In genomic region chr16:16146380-16147315, GRCh38 we compare ENCODE assay signal across 28 cellular contexts.
DNase-seq lines count a peak whose midpoint lies in the region; ATAC-seq and TF ChIP-seq lines count a peak whose summit lies in the region.
"Had no signal": no experiment of that assay in that cellular context is flagged by ENCODE, and none has a peak within 500 bp of the region (broad histone marks: within the 10 kb centered on the region; RNA-seq: fewer than 3 reads in every experiment).

No MANE protein-coding gene starts in this region.

- TF ChIP-seq CTCF in gastroesophageal sphincter (IDR thresholded peaks at IDR 0.05) (no peak), brain microvascular endothelial cell (IDR thresholded peaks at IDR 0.05; ENCODE audit: low read depth, low read length, missing control alignments) (no peak)

- H3K27ac ChIP-seq in gastroesophageal sphincter, result peak overlapping the region in 3 of 4 donors; percentile 60 to 84 (median 82)
- H3K27ac ChIP-seq in stomach smooth muscle (ENCODE audit: low read length), result peak overlapping the region; percentile 31
- no peak overlapping the region for H3K27ac ChIP-seq in brain microvascular endothelial cell
- H3K27ac ChIP-seq: GM23248, RWPE1, transverse colon had no signal

- H3K4me1 ChIP-seq in gastroesophageal sphincter (peaks cover 6 to 63% (median 17%) of the 10 kb centered on the region in 3 donors), stomach smooth muscle (ENCODE audit: control insufficient read depth, insufficient read depth, low read length) (peaks cover 52% of the 10 kb centered on the region)

- H3K36me3 ChIP-seq in gastroesophageal sphincter, result peaks cover 0 to 46% of the 10 kb centered on the region in 2 donors
- H3K36me3 ChIP-seq in stomach smooth muscle (ENCODE audit: control insufficient read depth in 2 of 2, insufficient read depth in 2 of 2, low read length in 2 of 2), result peaks cover 11 to 14% of the 10 kb centered on the region in 2 donors
- H3K36me3 ChIP-seq in brain microvascular endothelial cell (replicated peaks), result peaks cover 30% of the 10 kb centered on the region

- no peak overlapping the region for H3K9ac ChIP-seq in stomach smooth muscle (ENCODE audit: low read length in 2 of 2)
- H3K9ac ChIP-seq: GM23248 had no signal

- no peak overlapping the region for H3K4me3 ChIP-seq in gastroesophageal sphincter
- H3K4me3 ChIP-seq in stomach smooth muscle (ENCODE audit: low read length in 2 of 2), result no peak overlapping the region
- H3K4me3 ChIP-seq in brain microvascular endothelial cell (ENCODE audit: low read depth, low read length), result no peak overlapping the region
- H3K4me3 ChIP-seq: GM23248, transverse colon had no signal

- peak; percentile 2 to 53 for DNase-seq in NCI-H2081 (lab: John Stamatoyannopoulos, UW)
- DNase-seq in NCI-H2081 treated with DMSO at 0.1 percent for 48 hours (lab: John Stamatoyannopoulos, UW), result no peak
- DNase-seq in NCI-H2196 (lab: John Stamatoyannopoulos, UW; ENCODE audit: unreplicated experiment), result peak; percentile 15
- DNase-seq in NCI-H524 treated with DMSO at 0.1 percent for 48 hours (lab: John Stamatoyannopoulos, UW), result no peak
- no peak for DNase-seq in brain microvascular endothelial cell
- no peak for DNase-seq in head of caudate nucleus
- DNase-seq: activated CD4-positive, alpha-beta T cell treated with anti-CD3 and anti-CD28 coated beads, Interleukin-2, amount 50 U/mL, for 4 hours; activated gamma-delta T cell treated with Interleukin-2 at 50 U/mL for 16 hours; activated T-cell treated with anti-CD3 and anti-CD28 coated beads, Interleukin-2, amount 50 U/mL, for 48 hours; CD4-positive, alpha-beta T cell; central memory CD4-positive, alpha-beta T cell; erythroblast; glutamatergic neuron; GM23248; IMR-90; islet precursor cell; naive B cell; NCI-H1048; NCI-H1930; NCI-H446 treated with DMSO at 0.1 percent for 48 hours; OCI-M1; stimulated activated CD4-positive, alpha-beta T cell treated with anti-CD3 and anti-CD28 coated beads, Interleukin-4, amount 100 ng/mL, for 1 hour; T-helper 17 cell; transverse colon had no signal

- no peak for TF ChIP-seq EP300 in gastroesophageal sphincter (IDR thresholded peaks at IDR 0.05)

- H3K9me3 ChIP-seq in gastroesophageal sphincter (no peaks in the 10 kb centered on the region), stomach smooth muscle (ENCODE audit: control insufficient read depth in 2 of 2, low read length in 2 of 2) (no peaks in the 10 kb centered on the region)
- H3K9me3 ChIP-seq: transverse colon had no signal

- intact Hi-C loops in head of caudate nucleus (cut with DNase I), result no loop called here

- no peaks in the 10 kb centered on the region for H3K27me3 ChIP-seq in gastroesophageal sphincter
- H3K27me3 ChIP-seq in stomach smooth muscle (ENCODE audit: control insufficient read depth in 1 of 2, insufficient read depth in 2 of 2, low read length in 2 of 2), result no peaks in the 10 kb centered on the region
- no peaks in the 10 kb centered on the region for H3K27me3 ChIP-seq in brain microvascular endothelial cell (replicated peaks)
- H3K27me3 ChIP-seq: transverse colon had no signal

- 100% methylated on average over 1 of the region's 14 CpGs; no CpG with 5 or more reads in 1 of the 2 donors for WGBS in gastroesophageal sphincter (ENCODE audit: low coverage in 1 of 2), 2 donors

- no peak for TF ChIP-seq POLR2A in gastroesophageal sphincter (IDR thresholded peaks at IDR 0.05)

- in situ Hi-C loops in brain microvascular endothelial cell (cut with HindIII; ENCODE audit: low pct_ligation_motif_present, low sequenced_read_pairs), result no loop called here

- no peak for ATAC-seq in gastroesophageal sphincter
- ATAC-seq: sciatic nerve, T-helper 17 cell had no signal

Comparison
In these comparisons a context has a peak if more than half of its experiments do, and no peak if none do; other contexts are left out.
1. DNase-seq: peak in NCI-H2081 (2 of 2) and NCI-H2196 (single experiment); none in NCI-H2081 treated with DMSO at 0.1 percent for 48 hours (single experiment), NCI-H524 treated with DMSO at 0.1 percent for 48 hours (single experiment), brain microvascular endothelial cell (single experiment) and head of caudate nucleus (0 of 42).